Comparison of ENCODE assay signal across 16 cellular contexts in the genomic region with DNA sequence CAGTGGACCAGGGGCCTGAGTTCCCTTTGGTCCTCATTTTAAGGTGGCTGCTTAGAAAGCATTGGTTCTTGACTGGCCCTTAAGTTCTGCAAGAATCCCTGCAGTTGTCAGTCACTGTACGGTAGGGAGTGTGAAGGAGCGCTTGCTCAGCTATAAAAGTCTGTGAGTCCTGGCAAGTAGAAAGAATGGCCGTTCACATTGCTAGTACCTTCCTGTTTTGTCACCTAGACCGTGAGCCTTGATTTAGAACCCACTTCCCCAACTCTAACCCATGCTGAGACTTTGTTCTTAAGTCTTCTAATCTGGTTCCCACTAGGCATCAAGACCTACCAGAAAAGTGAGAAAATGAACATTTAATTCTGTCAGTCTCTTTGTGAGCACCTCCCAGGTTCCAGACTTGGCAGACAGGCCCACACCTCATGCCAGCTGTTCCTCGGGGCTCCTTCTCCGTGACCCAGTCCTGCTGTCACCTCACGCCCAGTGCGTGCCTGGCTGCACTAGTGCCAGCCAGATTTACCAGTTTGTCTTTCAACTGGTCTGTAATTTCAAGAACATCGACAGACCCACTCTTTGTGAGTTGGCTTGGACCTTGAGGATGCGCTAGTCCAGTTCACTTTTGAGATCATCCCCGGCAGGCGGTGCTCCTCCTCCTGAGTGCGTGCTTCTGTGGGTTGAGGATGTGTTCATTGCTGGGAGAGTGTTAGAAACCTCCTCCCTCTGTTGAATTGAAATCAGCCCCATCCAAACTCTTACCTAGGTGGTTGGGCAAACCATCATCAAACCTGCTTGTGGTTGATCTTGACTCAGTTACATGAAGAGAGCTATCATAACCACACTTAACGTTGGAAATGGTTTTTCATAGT.
DNase-seq lines count a peak whose midpoint lies in the region; ATAC-seq and TF ChIP-seq lines count a peak whose summit lies in the region.
"Had no signal": no experiment of that assay in that cellular context is flagged by ENCODE, and none has a peak within 500 bp of the region (broad histone marks: within the 10 kb centered on the region; RNA-seq: fewer than 3 reads in every experiment).

No MANE protein-coding gene starts in this region.

- peaks cover 39 to 80% of the 10 kb centered on the region in 2 donors for H3K36me3 Mint-ChIP-seq in CD4-positive, alpha-beta memory T cell
- H3K36me3 Mint-ChIP-seq in WTC11, result peaks cover 17% of the 10 kb centered on the region

- POLR2A ChIA-PET in CD4-positive, alpha-beta memory T cell (lab: Charles Lee; ENCODE audit: partially characterized antibody), result no interaction called here
- POLR2A ChIA-PET in WTC11 (lab: Charles Lee), result no interaction called here

- no peaks in the 10 kb centered on the region for H3K9me3 Mint-ChIP-seq in CD4-positive, alpha-beta memory T cell
- H3K9me3 Mint-ChIP-seq in WTC11, result no peaks in the 10 kb centered on the region

- H3K9me3 ChIP-seq in CD4-positive, alpha-beta memory T cell (ENCODE audit: control insufficient read depth in 1 of 2, low read length in 2 of 2), result no peaks in the 10 kb centered on the region
- no peaks in the 10 kb centered on the region for H3K9me3 ChIP-seq in right cardiac atrium (ENCODE audit: control insufficient read depth, low read length)
- no peaks in the 10 kb centered on the region for H3K9me3 ChIP-seq in mucosa of descending colon
- no peaks in the 10 kb centered on the region for H3K9me3 ChIP-seq in upper lobe of left lung
- H3K9me3 ChIP-seq: ascending aorta, SJSA1, transverse colon had no signal

- no peaks in the 10 kb centered on the region for H3K27me3 ChIP-seq in CD4-positive, alpha-beta memory T cell (ENCODE audit: insufficient read depth, low read length)
- no peaks in the 10 kb centered on the region for H3K27me3 ChIP-seq in right cardiac atrium (ENCODE audit: control insufficient read depth, insufficient read depth)
- no peaks in the 10 kb centered on the region for H3K27me3 ChIP-seq in upper lobe of left lung
- H3K27me3 ChIP-seq: ascending aorta, SJSA1, transverse colon had no signal

- no peak overlapping the region for H3K4me3 Mint-ChIP-seq in CD4-positive, alpha-beta memory T cell
- no peak overlapping the region for H3K4me3 Mint-ChIP-seq in WTC11

- ATAC-seq in WTC11 (no peak), right cardiac atrium (peak; percentile 41 to 43), mucosa of descending colon (no peak), HG03457 (IDR thresholded peaks at IDR 0.05; ENCODE audit: unreplicated experiment) (no peak), upper lobe of left lung (ENCODE audit: low FRiP score in 2 of 2) (no peak)
- ATAC-seq: sciatic nerve had no signal

- CTCF ChIA-PET in CD4-positive, alpha-beta memory T cell (lab: Charles Lee; ENCODE audit: partially characterized antibody), result interaction anchor here (0.7 to 1.3 kb wide), 2 partner anchors 33 to 121 kb away, joined by 3 to 5 read pairs; no protein-coding TSS in a partner anchor
- CTCF ChIA-PET in WTC11 (lab: Charles Lee), result interaction anchor here (0.7 to 1.3 kb wide), 3 partner anchors 9 to 200 kb away, joined by 3 to 7 read pairs (median 3); no protein-coding TSS in a partner anchor

- intact Hi-C loops in CD4-positive, alpha-beta memory T cell (cut with micrococcal nuclease), result no loop called here
- intact Hi-C loops in right cardiac atrium (cut with DNase I), result loop anchor here in 2 of 4 donors (10.0 kb wide), 1 partner anchor 139 kb away; no protein-coding TSS in a partner anchor
- intact Hi-C loops in mucosa of descending colon (cut with DNase I, micrococcal nuclease), result loop anchor here (10.0 kb wide), 1 partner anchor 139 kb away; no protein-coding TSS in a partner anchor

- no peak for TF ChIP-seq EP300 in upper lobe of left lung (IDR thresholded peaks at IDR 0.05)

- TF ChIP-seq POLR2A in upper lobe of left lung (IDR thresholded peaks at IDR 0.05), result no peak

- peaks cover 50% of the 10 kb centered on the region for H3K36me3 ChIP-seq in CD4-positive, alpha-beta memory T cell (ENCODE audit: insufficient read depth, low read length)
- H3K36me3 ChIP-seq in mucosa of descending colon (ENCODE audit: low read depth) (no peaks in the 10 kb centered on the region), upper lobe of left lung (peaks cover 9 to 40% (median 13%) of the 10 kb centered on the region in 4 donors)

- TF ChIP-seq CTCF in WTC11 (IDR thresholded peaks at IDR 0.05), result no peak
- no peak for TF ChIP-seq CTCF in mucosa of descending colon (IDR thresholded peaks at IDR 0.05)
- TF ChIP-seq CTCF in upper lobe of left lung (IDR thresholded peaks at IDR 0.05), result no peak

- H3K27ac ChIP-seq in CD4-positive, alpha-beta memory T cell (ENCODE audit: low read depth, low read length), result no peak overlapping the region
- H3K27ac ChIP-seq in right cardiac atrium (ENCODE audit: low read length), result no peak overlapping the region
- no peak overlapping the region for H3K27ac ChIP-seq in upper lobe of left lung
- H3K27ac ChIP-seq: 22Rv1, ascending aorta, SJSA1, transverse colon had no signal

- peaks cover 44 to 74% (median 55%) of the 10 kb centered on the region in 4 donors for H3K4me1 Mint-ChIP-seq in CD4-positive, alpha-beta memory T cell
- peaks cover 4% of the 10 kb centered on the region; the same call in 1 of the 2 replicates for H3K4me1 Mint-ChIP-seq in WTC11

- H3K4me1 ChIP-seq in CD4-positive, alpha-beta memory T cell (ENCODE audit: insufficient read depth, low read length), result peaks cover 15% of the 10 kb centered on the region
- H3K4me1 ChIP-seq in right cardiac atrium (ENCODE audit: control insufficient read depth, insufficient read depth, low read length), result peaks cover 4% of the 10 kb centered on the region
- peaks cover 2% of the 10 kb centered on the region for H3K4me1 ChIP-seq in mucosa of descending colon (ENCODE audit: low read depth)
- H3K4me1 ChIP-seq in upper lobe of left lung, result peaks cover 0 to 8% (median 0%) of the 10 kb centered on the region in 4 donors
- H3K4me1 ChIP-seq: ascending aorta, SJSA1 had no signal

- H3K27me3 Mint-ChIP-seq in CD4-positive, alpha-beta memory T cell, result no peaks in the 10 kb centered on the region
- no peaks in the 10 kb centered on the region for H3K27me3 Mint-ChIP-seq in WTC11 (ENCODE audit: low read depth)

- H3K4me3 ChIP-seq in CD4-positive, alpha-beta memory T cell (ENCODE audit: low read length in 2 of 2), result no peak overlapping the region
- H3K4me3 ChIP-seq in right cardiac atrium (ENCODE audit: low read length) (no peak overlapping the region), mucosa of descending colon (no peak overlapping the region), upper lobe of left lung (no peak overlapping the region)
- H3K4me3 ChIP-seq: ascending aorta, SJSA1, transverse colon had no signal

- WGBS in right cardiac atrium, result 75% methylated on average over 14 of the region's 14 CpGs
- WGBS in upper lobe of left lung, 2 donors, result 77 to 83% methylated on average over 11 to 14 of the region's 14 CpGs

- peak; percentile 37 for DNase-seq in DMS 273 (lab: John Stamatoyannopoulos, UW; ENCODE audit: unreplicated experiment)
- no peak for DNase-seq in DMS 273 treated with DMSO at 0.1 percent for 48 hours (lab: John Stamatoyannopoulos, UW)
- no peak for DNase-seq in CD4-positive, alpha-beta memory T cell
- DNase-seq in WTC11 (ENCODE audit: low spot score), result no peak
- no peak for DNase-seq in right cardiac atrium
- DNase-seq in mucosa of descending colon, result no peak
- no peak for DNase-seq in upper lobe of left lung
- DNase-seq: COR-L47, NCI-H187 treated with DMSO at 0.1 percent for 48 hours, NCI-H82, transverse colon had no signal

- peak overlapping the region; percentile 9 to 79 (median 60) for H3K27ac Mint-ChIP-seq in CD4-positive, alpha-beta memory T cell
- peak overlapping the region; percentile 44; the same call in 1 of the 2 replicates for H3K27ac Mint-ChIP-seq in WTC11

TF ChIP-seq in WTC11, 78 proteins besides CTCF, POLR2A, EP300 and RAD21:
- TF ChIP-seq, protein P1, sequence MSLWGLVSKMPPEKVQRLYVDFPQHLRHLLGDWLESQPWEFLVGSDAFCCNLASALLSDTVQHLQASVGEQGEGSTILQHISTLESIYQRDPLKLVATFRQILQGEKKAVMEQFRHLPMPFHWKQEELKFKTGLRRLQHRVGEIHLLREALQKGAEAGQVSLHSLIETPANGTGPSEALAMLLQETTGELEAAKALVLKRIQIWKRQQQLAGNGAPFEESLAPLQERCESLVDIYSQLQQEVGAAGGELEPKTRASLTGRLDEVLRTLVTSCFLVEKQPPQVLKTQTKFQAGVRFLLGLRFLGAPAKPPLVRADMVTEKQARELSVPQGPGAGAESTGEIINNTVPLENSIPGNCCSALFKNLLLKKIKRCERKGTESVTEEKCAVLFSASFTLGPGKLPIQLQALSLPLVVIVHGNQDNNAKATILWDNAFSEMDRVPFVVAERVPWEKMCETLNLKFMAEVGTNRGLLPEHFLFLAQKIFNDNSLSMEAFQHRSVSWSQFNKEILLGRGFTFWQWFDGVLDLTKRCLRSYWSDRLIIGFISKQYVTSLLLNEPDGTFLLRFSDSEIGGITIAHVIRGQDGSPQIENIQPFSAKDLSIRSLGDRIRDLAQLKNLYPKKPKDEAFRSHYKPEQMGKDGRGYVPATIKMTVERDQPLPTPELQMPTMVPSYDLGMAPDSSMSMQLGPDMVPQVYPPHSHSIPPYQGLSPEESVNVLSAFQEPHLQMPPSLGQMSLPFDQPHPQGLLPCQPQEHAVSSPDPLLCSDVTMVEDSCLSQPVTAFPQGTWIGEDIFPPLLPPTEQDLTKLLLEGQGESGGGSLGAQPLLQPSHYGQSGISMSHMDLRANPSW (CRISPR knock-in tag; conservative IDR thresholded peaks at IDR 0.05; ENCODE audit: low read depth), result no peak
- TF ChIP-seq ZNF423 (CRISPR knock-in tag; IDR thresholded peaks at IDR 0.05) (no peak), ZNF138 (CRISPR knock-in tag; conservative IDR thresholded peaks at IDR 0.05) (no peak), TEAD4 (CRISPR knock-in tag; IDR thresholded peaks at IDR 0.05) (no peak), FOXK1 (CRISPR knock-in tag; IDR thresholded peaks at IDR 0.05) (no peak), GABPB1 (CRISPR knock-in tag; IDR thresholded peaks at IDR 0.05) (no peak)
TF ChIP-seq in WTC11: peak in this region for 0.

Comparison
In these comparisons a context has a peak if more than half of its experiments do, and no peak if none do; other contexts are left out.
1. ATAC-seq: peak in right cardiac atrium (2 of 2); none in WTC11 (single experiment), mucosa of descending colon (single experiment), HG03457 (single experiment) and upper lobe of left lung (0 of 2).